ENCODE assay signal across 1 cellular context in the genomic region with DNA sequence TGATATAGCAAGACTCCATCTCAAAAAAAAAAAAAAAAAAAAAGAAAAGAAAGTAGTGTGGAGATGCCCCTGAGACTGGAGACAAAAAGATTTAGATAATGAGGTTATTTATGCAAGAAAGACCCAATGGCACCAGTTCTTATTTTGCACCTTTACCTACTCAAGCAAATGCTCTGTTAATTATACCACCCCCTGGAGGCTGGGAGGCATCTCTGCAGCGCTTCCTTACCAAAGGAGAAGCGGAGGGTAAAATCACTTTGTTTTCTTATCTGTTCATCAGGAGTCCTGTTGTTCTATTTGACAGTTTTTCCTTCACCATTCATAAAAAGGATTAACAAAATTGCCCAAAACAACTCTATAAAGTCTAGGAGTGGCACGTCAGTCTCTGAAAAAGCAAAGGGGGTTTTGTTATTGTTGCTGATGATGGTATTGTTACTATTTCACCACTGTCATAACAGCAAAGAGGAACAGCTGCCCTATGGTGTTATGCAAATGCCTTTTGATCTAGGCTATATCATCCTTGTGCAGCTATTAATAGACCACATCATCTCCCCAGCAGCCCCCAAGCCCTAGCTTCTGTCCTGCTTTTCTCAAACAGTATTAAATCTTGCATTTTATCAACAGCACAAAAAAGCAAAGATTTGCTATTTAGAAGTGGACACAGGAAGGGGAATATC.
TF ChIP-seq lines count a peak whose summit lies in the region.

No MANE protein-coding gene starts in this region.

TF ChIP-seq in K562, 482 proteins besides CTCF, POLR2A, EP300 and RAD21 (continued from another document):
- TF ChIP-seq, protein P1, sequence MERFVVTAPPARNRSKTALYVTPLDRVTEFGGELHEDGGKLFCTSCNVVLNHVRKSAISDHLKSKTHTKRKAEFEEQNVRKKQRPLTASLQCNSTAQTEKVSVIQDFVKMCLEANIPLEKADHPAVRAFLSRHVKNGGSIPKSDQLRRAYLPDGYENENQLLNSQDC (CRISPR knock-in tag; IDR thresholded peaks at IDR 0.05) = no peak
- TF ChIP-seq FOXA3 (CRISPR knock-in tag; conservative IDR thresholded peaks at IDR 0.05 in 1 of 2, IDR thresholded peaks at IDR 0.05 in 1 of 2) = no peak
- no peak for TF ChIP-seq ZNF436 (CRISPR knock-in tag; IDR thresholded peaks at IDR 0.05)
- TF ChIP-seq DNMT1 (IDR thresholded peaks at IDR 0.05) = no peak
- TF ChIP-seq NEUROD1 (IDR thresholded peaks at IDR 0.05; ENCODE audit: borderline replicate concordance, low read depth, low read length, partially characterized antibody) = no peak
- TF ChIP-seq, protein P2, sequence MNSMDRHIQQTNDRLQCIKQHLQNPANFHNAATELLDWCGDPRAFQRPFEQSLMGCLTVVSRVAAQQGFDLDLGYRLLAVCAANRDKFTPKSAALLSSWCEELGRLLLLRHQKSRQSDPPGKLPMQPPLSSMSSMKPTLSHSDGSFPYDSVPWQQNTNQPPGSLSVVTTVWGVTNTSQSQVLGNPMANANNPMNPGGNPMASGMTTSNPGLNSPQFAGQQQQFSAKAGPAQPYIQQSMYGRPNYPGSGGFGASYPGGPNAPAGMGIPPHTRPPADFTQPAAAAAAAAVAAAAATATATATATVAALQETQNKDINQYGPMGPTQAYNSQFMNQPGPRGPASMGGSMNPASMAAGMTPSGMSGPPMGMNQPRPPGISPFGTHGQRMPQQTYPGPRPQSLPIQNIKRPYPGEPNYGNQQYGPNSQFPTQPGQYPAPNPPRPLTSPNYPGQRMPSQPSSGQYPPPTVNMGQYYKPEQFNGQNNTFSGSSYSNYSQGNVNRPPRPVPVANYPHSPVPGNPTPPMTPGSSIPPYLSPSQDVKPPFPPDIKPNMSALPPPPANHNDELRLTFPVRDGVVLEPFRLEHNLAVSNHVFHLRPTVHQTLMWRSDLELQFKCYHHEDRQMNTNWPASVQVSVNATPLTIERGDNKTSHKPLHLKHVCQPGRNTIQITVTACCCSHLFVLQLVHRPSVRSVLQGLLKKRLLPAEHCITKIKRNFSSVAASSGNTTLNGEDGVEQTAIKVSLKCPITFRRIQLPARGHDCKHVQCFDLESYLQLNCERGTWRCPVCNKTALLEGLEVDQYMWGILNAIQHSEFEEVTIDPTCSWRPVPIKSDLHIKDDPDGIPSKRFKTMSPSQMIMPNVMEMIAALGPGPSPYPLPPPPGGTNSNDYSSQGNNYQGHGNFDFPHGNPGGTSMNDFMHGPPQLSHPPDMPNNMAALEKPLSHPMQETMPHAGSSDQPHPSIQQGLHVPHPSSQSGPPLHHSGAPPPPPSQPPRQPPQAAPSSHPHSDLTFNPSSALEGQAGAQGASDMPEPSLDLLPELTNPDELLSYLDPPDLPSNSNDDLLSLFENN (IDR thresholded peaks at IDR 0.05; ENCODE audit: low read depth in 2 of 2, low read length in 2 of 2) = no peak
- TF ChIP-seq NCOA2 (IDR thresholded peaks at IDR 0.05; ENCODE audit: partially characterized antibody in 2 of 2) = no peak
- no peak for TF ChIP-seq GTF2E2 (tag; IDR thresholded peaks at IDR 0.05)
- TF ChIP-seq FIP1L1 (IDR thresholded peaks at IDR 0.05; ENCODE audit: low read depth, low read length, poor library complexity, severe bottlenecking) = no peak
- TF ChIP-seq, protein P3, sequence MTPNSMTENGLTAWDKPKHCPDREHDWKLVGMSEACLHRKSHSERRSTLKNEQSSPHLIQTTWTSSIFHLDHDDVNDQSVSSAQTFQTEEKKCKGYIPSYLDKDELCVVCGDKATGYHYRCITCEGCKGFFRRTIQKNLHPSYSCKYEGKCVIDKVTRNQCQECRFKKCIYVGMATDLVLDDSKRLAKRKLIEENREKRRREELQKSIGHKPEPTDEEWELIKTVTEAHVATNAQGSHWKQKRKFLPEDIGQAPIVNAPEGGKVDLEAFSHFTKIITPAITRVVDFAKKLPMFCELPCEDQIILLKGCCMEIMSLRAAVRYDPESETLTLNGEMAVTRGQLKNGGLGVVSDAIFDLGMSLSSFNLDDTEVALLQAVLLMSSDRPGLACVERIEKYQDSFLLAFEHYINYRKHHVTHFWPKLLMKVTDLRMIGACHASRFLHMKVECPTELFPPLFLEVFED (CRISPR knock-in tag; conservative IDR thresholded peaks at IDR 0.05) = no peak
- no peak for TF ChIP-seq JUND (IDR thresholded peaks at IDR 0.05; ENCODE audit: borderline replicate concordance, low read depth, low read length)
- no peak for TF ChIP-seq JUND (tag; IDR thresholded peaks at IDR 0.05; ENCODE audit: borderline replicate concordance, low read depth, low read length)
- TF ChIP-seq IRF9 (tag; IDR thresholded peaks at IDR 0.05) = no peak
- TF ChIP-seq KAT7 (CRISPR knock-in tag; IDR thresholded peaks at IDR 0.05; ENCODE audit: borderline replicate concordance) = no peak
- TF ChIP-seq MAX (CRISPR knock-in tag; IDR thresholded peaks at IDR 0.05) = no peak
